Comparison of ENCODE assay signal across 8 cellular contexts in genomic region chr5:135977375-135977928, GRCh38. TPM values are rescaled to one million over a fixed set of nuclear protein-coding genes. Genes with fewer than 3 reads are reported as not detected.
DNase-seq lines count a peak whose midpoint lies in the region; ATAC-seq and TF ChIP-seq lines count a peak whose summit lies in the region.

No MANE protein-coding gene starts in this region.

- peak in 3 of 5 experiments; percentile 9 to 52 (median 14) for DNase-seq in T-helper 2 cell
- DNase-seq in dermis blood vessel endothelial cell, result peak; percentile 53
- peak in 1 of 2 experiments; percentile 70 for DNase-seq in mesothelial cell of epicardium (ENCODE audit: low spot score in 2 of 2, unreplicated experiment in 2 of 2)
- peak; percentile 68 to 86 for DNase-seq in tibial artery
- DNase-seq in COR-L47 (lab: John Stamatoyannopoulos, UW), result no peak
- DNase-seq in dedifferentiated amniotic fluid mesenchymal stem cell (ENCODE audit: extremely low spot score), result no peak

- intact Hi-C loops in tibial artery (cut with DNase I; ENCODE audit: low total_unique reads), result no loop called here

- no peak overlapping the region for H3K27ac Mint-ChIP-seq in mesothelial cell of epicardium

- peaks cover 3% of the 10 kb centered on the region for H3K9me3 Mint-ChIP-seq in mesothelial cell of epicardium

- ATAC-seq in HG02885 (IDR thresholded peaks at IDR 0.05; ENCODE audit: poor library complexity, unreplicated experiment), result peak; percentile 87

- TF ChIP-seq CTCF in GM12873 (IDR thresholded peaks at IDR 0.05; ENCODE audit: insufficient read depth, low read depth, low read length, missing control alignments), result peak; percentile 97
- TF ChIP-seq CTCF in mesothelial cell of epicardium (IDR thresholded peaks at IDR 0.05; ENCODE audit: unreplicated experiment), result peak; percentile 69
- peak; percentile 23 to 29 for TF ChIP-seq CTCF in tibial artery (IDR thresholded peaks at IDR 0.05)

- H3K36me3 ChIP-seq in tibial artery, result no peaks in the 10 kb centered on the region

- H3K4me3 ChIP-seq in tibial artery, result no peak overlapping the region

- no peaks in the 10 kb centered on the region for H3K27me3 ChIP-seq in tibial artery

- H3K4me1 ChIP-seq in tibial artery, result peaks cover 0 to 30% (median 13%) of the 10 kb centered on the region in 4 donors

- H3K9me3 ChIP-seq in tibial artery, result no peaks in the 10 kb centered on the region

- H3K27me3 Mint-ChIP-seq in mesothelial cell of epicardium (ENCODE audit: low read depth), result peaks cover 10% of the 10 kb centered on the region

- H3K4me1 Mint-ChIP-seq in mesothelial cell of epicardium, result peaks cover 29% of the 10 kb centered on the region

- H3K36me3 Mint-ChIP-seq in mesothelial cell of epicardium, result no peaks in the 10 kb centered on the region

- H3K4me3 Mint-ChIP-seq in mesothelial cell of epicardium, result no peak overlapping the region

- no peak overlapping the region for H3K27ac ChIP-seq in tibial artery

RNA-seq across cellular contexts. Expression of gene LECT2, which starts 22.7 kb away (rescaled TPM):
- total RNA-seq in dermis blood vessel endothelial cell, result not detected in 2 replicates
- not detected in 3 replicates for total RNA-seq in mesothelial cell of epicardium

RNA-seq across cellular contexts. Expression of gene TGFBI, which starts 51.3 kb away (rescaled TPM):
- total RNA-seq in dermis blood vessel endothelial cell (3.9 and 9.5 TPM in 2 replicates), mesothelial cell of epicardium (339 to 354 TPM (median 345 TPM) in 3 replicates)

Comparison
In these comparisons a context has a peak if more than half of its experiments do, and no peak if none do; other contexts are left out.
1. CTCF ChIP-seq: peak in every context shown above with its lines; median percentile 97 in GM12873; 69 in mesothelial cell of epicardium; 26 in tibial artery.
2. DNase-seq: peak in T-helper 2 cell (3 of 5), dermis blood vessel endothelial cell (single experiment) and tibial artery (2 of 2); none in COR-L47 (single experiment) and dedifferentiated amniotic fluid mesenchymal stem cell (single experiment).
3. RNA of gene TGFBI, which starts 51.3 kb away (total RNA-seq): 339 to 354 TPM in mesothelial cell of epicardium; 3.9 to 9.5 TPM in dermis blood vessel endothelial cell; every median in the first group is over 10 times any median in the second.